Comparison of ENCODE assay signal across 19 cellular contexts in the genomic region with DNA sequence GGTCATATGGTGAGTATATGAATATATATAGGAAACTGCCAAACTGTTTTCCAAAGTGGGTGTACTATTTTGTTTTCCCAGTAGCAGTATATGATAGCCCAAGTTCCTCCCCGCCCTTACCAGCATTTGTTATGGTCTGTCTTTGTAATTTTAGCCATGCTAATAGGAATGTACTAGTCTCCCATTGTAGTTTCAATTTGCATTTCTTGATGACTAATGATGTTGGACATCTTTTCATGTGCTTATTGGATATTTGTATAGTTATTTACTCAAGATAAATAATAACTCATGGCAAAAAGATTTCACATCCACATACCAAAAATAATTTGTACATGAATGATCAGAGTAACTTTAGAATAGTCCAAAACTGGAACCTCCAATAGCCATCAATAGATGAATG.
"Had no signal": no experiment of that assay in that cellular context is flagged by ENCODE, and none has a peak within 500 bp of the region (broad histone marks: within the 10 kb centered on the region; RNA-seq: fewer than 3 reads in every experiment).

No MANE protein-coding gene starts in this region.

- H3K36me3 ChIP-seq: ascending aorta, esophagus muscularis mucosa, left lung, vagina had no signal

- H3K4me3 ChIP-seq: ascending aorta, esophagus muscularis mucosa, left lung, vagina had no signal

- ATAC-seq: activated CD4-positive, CD25-positive, alpha-beta regulatory T cell treated with anti-CD3 and anti-CD28 coated beads, Interleukin-2, amount 50 U/mL, for 24 hours; activated T-cell treated with anti-CD3 and anti-CD28 coated beads, Interleukin-2, amount 50 U/mL, for 4 hours; left lung; natural killer cell treated with Interleukin-12 subunit alpha and Interleukin-12 subunit beta and Interleukin-15 and Interleukin-18, amount 100 ng/mL, for 72 hours; stimulated activated naive CD8-positive, alpha-beta T cell treated with anti-CD3 and anti-CD28 coated beads, Interleukin-15, amount 100 ng/mL, for 72 hours had no signal

- H3K27ac Mint-ChIP-seq: activated CD4-positive, alpha-beta T cell treated with anti-CD3 and anti-CD28 coated beads, Interleukin-2, amount 10 ng/mL, durations not matched to agents 7 days and 5 days; activated naive CD4-positive, alpha-beta T cell treated with anti-CD3 and anti-CD28 coated beads, Interleukin-2, amount 50 U/mL, for 24 hours; mesothelial cell of epicardium; stimulated activated naive CD8-positive, alpha-beta T cell treated with anti-CD3 and anti-CD28 coated beads, Interleukin-15, amount 100 ng/mL, for 72 hours; T-helper 1 cell treated with Interleukin-12 subunit alpha and Interleukin-12 subunit beta and Interleukin-4 antibody, amounts not matched to agents 30 μg/mL and 1 μg/mL, for 36 hours had no signal

- H3K9me3 ChIP-seq: ascending aorta, esophagus muscularis mucosa, left lung, vagina had no signal

- H3K27ac ChIP-seq: ascending aorta, esophagus muscularis mucosa, left lung, vagina had no signal

- H3K36me3 Mint-ChIP-seq: activated naive CD4-positive, alpha-beta T cell treated with anti-CD3 and anti-CD28 coated beads, Interleukin-2, amount 50 U/mL, for 24 hours; mesothelial cell of epicardium had no signal

- H3K4me3 Mint-ChIP-seq: activated CD4-positive, alpha-beta T cell treated with anti-CD3 and anti-CD28 coated beads, Interleukin-2, amount 10 ng/mL, durations not matched to agents 7 days and 5 days; activated naive CD4-positive, alpha-beta T cell treated with anti-CD3 and anti-CD28 coated beads, Interleukin-2, amount 50 U/mL, for 24 hours; activated T-cell treated with anti-CD3 and anti-CD28 coated beads, Interleukin-2, amount 50 U/mL, for 4 hours; mesothelial cell of epicardium; natural killer cell treated with Interleukin-12 subunit alpha and Interleukin-12 subunit beta and Interleukin-15 and Interleukin-18, amount 100 ng/mL, for 72 hours; stimulated activated naive CD8-positive, alpha-beta T cell treated with anti-CD3 and anti-CD28 coated beads, Interleukin-15, amount 100 ng/mL, for 72 hours; T-helper 1 cell treated with Interleukin-12 subunit alpha and Interleukin-12 subunit beta and Interleukin-4 antibody, amounts not matched to agents 30 μg/mL and 1 μg/mL, for 36 hours had no signal

- DNase-seq: activated CD4-positive, alpha-beta T cell treated with anti-CD3 and anti-CD28 coated beads, Interleukin-2, amount 10 ng/mL, durations not matched to agents 7 days and 5 days; activated CD8-positive, alpha-beta memory T cell treated with anti-CD3 and anti-CD28 coated beads, Interleukin-2, amount 50 U/mL, for 4 hours; activated effector memory CD4-positive, alpha-beta T cell treated with Interleukin-2 at 50 U/mL for 16 hours; activated T-cell treated with anti-CD3 and anti-CD28 coated beads, Interleukin-2, amount 50 U/mL, for 4 hours; effector CD4-positive, alpha-beta T cell; kidney; left lung; nucleus accumbens; posterior cingulate gyrus; stimulated activated CD4-positive, alpha-beta T cell treated with anti-CD3 and anti-CD28 coated beads, Interleukin-2, amount 100 ng/mL, for 24 hours; stimulated activated naive CD8-positive, alpha-beta T cell treated with anti-CD3 and anti-CD28 coated beads, Interleukin-15, amount 100 ng/mL, for 72 hours had no signal

- H3K27me3 Mint-ChIP-seq: activated CD4-positive, alpha-beta T cell treated with anti-CD3 and anti-CD28 coated beads, Interleukin-2, amount 10 ng/mL, durations not matched to agents 7 days and 5 days; activated naive CD4-positive, alpha-beta T cell treated with anti-CD3 and anti-CD28 coated beads, Interleukin-2, amount 50 U/mL, for 24 hours; stimulated activated naive CD8-positive, alpha-beta T cell treated with anti-CD3 and anti-CD28 coated beads, Interleukin-15, amount 100 ng/mL, for 72 hours had no signal

- H3K9me3 Mint-ChIP-seq: mesothelial cell of epicardium had no signal

- H3K27me3 ChIP-seq: ascending aorta, esophagus muscularis mucosa, left lung, vagina had no signal
